ENCODE assay signal across 22 cellular contexts in the genomic region with DNA sequence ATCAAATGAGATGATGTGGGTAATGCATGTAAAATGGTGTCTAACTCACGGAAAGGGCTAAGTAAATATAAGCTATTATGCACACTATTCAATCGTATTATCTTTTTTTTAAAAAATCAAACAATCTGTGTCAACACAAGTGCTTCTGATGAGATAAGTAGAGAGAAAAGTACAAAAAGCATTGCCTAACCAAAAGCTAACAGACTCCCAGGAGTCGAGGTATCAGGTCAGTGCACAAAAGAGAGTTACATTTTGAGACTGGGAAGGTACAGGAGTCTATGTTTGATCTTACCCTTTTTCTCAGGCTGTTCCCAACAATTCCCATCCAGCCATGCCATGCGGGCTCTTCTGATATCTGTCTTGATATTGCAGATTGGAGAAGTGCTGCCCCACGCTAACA.
"Had no signal": no experiment of that assay in that cellular context is flagged by ENCODE, and none has a peak within 500 bp of the region (broad histone marks: within the 10 kb centered on the region; RNA-seq: fewer than 3 reads in every experiment).

No MANE protein-coding gene starts in this region.

- DNase-seq: Kasumi-1; MM.1S; NCI-H1092 treated with DMSO at 0.1 percent for 48 hours; NCI-H1436; NCI-H1694 treated with DMSO at 0.1 percent for 48 hours; NCI-H2029; NCI-H2081 treated with DMSO at 0.1 percent for 48 hours; NCI-H2171; NCI-H226; NCI-H446; NCI-H510A; NCI-H524 treated with DMSO at 0.1 percent for 48 hours; NCI-H69; NK-92 treated with Interleukin-12 subunit alpha and Interleukin-12 subunit beta, amount 100 ng/mL, for 24 hours; PC-3; SHP77; SK-N-SH; SW 1271; T-cell had no signal

- H3K36me3 Mint-ChIP-seq: IgD-negative memory B cell, T-cell had no signal

- H3K27ac Mint-ChIP-seq: IgD-negative memory B cell, T-cell had no signal

- H3K9me3 Mint-ChIP-seq: T-cell had no signal

- H3K27me3 Mint-ChIP-seq: IgD-negative memory B cell had no signal

- H3K4me1 Mint-ChIP-seq: IgD-negative memory B cell, T-cell had no signal

- FAIRE-seq: K562 had no signal

- H3K4me3 Mint-ChIP-seq: IgD-negative memory B cell, T-cell had no signal

- ATAC-seq: K562, Panc1, PC-3, T-cell had no signal
